In genomic region chr1:101253976-101254660, GRCh38 we compare ENCODE assay signal across 1 cellular context.
A peak's percentile ranks its signal among the peaks of the same experiment; 100 is the strongest.
TF ChIP-seq lines count a peak whose summit lies in the region.

No MANE protein-coding gene starts in this region.

TF ChIP-seq in HEK293, 187 proteins besides CTCF, POLR2A, EP300 and RAD21 (continued from another document and continues in another):
- TF ChIP-seq ZBTB44 (tag by site-specific recombination; IDR thresholded peaks at IDR 0.05) (peak; percentile 6; the same call in 1 of the 2 replicates), ZNF132 (tag by site-specific recombination; IDR thresholded peaks at IDR 0.05; ENCODE audit: borderline replicate concordance) (no peak), ZSCAN23 (tag by site-specific recombination; IDR thresholded peaks at IDR 0.05) (no peak), ZNF654 (tag by site-specific recombination; IDR thresholded peaks at IDR 0.05; ENCODE audit: low read depth) (no peak), ZNF274 (IDR thresholded peaks at IDR 0.05; ENCODE audit: low read length) (no peak), ZNF274 (tag by site-specific recombination; IDR thresholded peaks at IDR 0.05; ENCODE audit: borderline replicate concordance) (no peak), GFI1B (tag by site-specific recombination; IDR thresholded peaks at IDR 0.05) (0 out of 2 replicates have a peak, but pooled peaks have one; percentile 49), PBX3 (CRISPR knock-in tag; IDR thresholded peaks at IDR 0.05) (no peak), ZNF785 (tag by site-specific recombination; IDR thresholded peaks at IDR 0.05) (no peak), KLF8 (tag by site-specific recombination; IDR thresholded peaks at IDR 0.05) (no peak), ZNF175 (tag by site-specific recombination; IDR thresholded peaks at IDR 0.05) (no peak), ZSCAN16 (tag by site-specific recombination; IDR thresholded peaks at IDR 0.05) (no peak), ZNF223 (tag by site-specific recombination; IDR thresholded peaks at IDR 0.05) (no peak), HOXD13 (CRISPR knock-in tag; IDR thresholded peaks at IDR 0.05; ENCODE audit: borderline replicate concordance) (no peak), ZNF596 (tag by site-specific recombination; IDR thresholded peaks at IDR 0.05) (peak; percentile 86), ZXDB (tag by site-specific recombination; IDR thresholded peaks at IDR 0.05) (peak; percentile 53; the same call in 1 of the 2 replicates), ZNF521 (tag by site-specific recombination; IDR thresholded peaks at IDR 0.05) (no peak), YY1 (tag by site-specific recombination; IDR thresholded peaks at IDR 0.05) (no peak), ZNF791 (tag by site-specific recombination; IDR thresholded peaks at IDR 0.05) (no peak), ZNF2 (tag by site-specific recombination; IDR thresholded peaks at IDR 0.05) (peak; percentile 34; the same call in 1 of the 2 replicates), ZBTB8A (tag by site-specific recombination; IDR thresholded peaks at IDR 0.05) (no peak), ZNF239 (tag by site-specific recombination; IDR thresholded peaks at IDR 0.05) (no peak), ZNF707 (tag by site-specific recombination; IDR thresholded peaks at IDR 0.05) (no peak), ZNF18 (tag by site-specific recombination; IDR thresholded peaks at IDR 0.05) (0 out of 2 replicates have a peak, but pooled peaks have one; percentile 51), OSR2 (tag by site-specific recombination; IDR thresholded peaks at IDR 0.05) (peak; percentile 48), ZNF830 (tag by site-specific recombination; IDR thresholded peaks at IDR 0.05; ENCODE audit: low read depth) (no peak), ZNF645 (tag by site-specific recombination; IDR thresholded peaks at IDR 0.05) (no peak), KLF1 (tag by site-specific recombination; IDR thresholded peaks at IDR 0.05) (0 out of 2 replicates have a peak, but pooled peaks have one; percentile 18), ZNF221 (tag by site-specific recombination; IDR thresholded peaks at IDR 0.05; ENCODE audit: borderline replicate concordance) (no peak), ZNF311 (tag by site-specific recombination; IDR thresholded peaks at IDR 0.05; ENCODE audit: borderline replicate concordance) (no peak)
- TF ChIP-seq, protein P1, sequence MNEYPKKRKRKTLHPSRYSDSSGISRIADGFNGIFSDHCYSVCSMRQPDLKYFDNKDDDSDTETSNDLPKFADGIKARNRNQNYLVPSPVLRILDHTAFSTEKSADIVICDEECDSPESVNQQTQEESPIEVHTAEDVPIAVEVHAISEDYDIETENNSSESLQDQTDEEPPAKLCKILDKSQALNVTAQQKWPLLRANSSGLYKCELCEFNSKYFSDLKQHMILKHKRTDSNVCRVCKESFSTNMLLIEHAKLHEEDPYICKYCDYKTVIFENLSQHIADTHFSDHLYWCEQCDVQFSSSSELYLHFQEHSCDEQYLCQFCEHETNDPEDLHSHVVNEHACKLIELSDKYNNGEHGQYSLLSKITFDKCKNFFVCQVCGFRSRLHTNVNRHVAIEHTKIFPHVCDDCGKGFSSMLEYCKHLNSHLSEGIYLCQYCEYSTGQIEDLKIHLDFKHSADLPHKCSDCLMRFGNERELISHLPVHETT (tag by site-specific recombination; IDR thresholded peaks at IDR 0.05) = no peak
- TF ChIP-seq, protein P2, sequence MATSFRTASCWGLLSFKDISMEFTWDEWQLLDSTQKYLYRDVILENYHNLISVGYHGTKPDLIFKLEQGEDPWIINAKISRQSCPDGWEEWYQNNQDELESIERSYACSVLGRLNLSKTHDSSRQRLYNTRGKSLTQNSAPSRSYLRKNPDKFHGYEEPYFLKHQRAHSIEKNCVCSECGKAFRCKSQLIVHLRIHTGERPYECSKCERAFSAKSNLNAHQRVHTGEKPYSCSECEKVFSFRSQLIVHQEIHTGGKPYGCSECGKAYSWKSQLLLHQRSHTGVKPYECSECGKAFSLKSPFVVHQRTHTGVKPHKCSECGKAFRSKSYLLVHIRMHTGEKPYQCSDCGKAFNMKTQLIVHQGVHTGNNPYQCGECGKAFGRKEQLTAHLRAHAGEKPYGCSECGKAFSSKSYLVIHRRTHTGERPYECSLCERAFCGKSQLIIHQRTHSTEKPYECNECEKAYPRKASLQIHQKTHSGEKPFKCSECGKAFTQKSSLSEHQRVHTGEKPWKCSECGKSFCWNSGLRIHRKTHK (tag by site-specific recombination; IDR thresholded peaks at IDR 0.05) = no peak
- TF ChIP-seq, protein P3, sequence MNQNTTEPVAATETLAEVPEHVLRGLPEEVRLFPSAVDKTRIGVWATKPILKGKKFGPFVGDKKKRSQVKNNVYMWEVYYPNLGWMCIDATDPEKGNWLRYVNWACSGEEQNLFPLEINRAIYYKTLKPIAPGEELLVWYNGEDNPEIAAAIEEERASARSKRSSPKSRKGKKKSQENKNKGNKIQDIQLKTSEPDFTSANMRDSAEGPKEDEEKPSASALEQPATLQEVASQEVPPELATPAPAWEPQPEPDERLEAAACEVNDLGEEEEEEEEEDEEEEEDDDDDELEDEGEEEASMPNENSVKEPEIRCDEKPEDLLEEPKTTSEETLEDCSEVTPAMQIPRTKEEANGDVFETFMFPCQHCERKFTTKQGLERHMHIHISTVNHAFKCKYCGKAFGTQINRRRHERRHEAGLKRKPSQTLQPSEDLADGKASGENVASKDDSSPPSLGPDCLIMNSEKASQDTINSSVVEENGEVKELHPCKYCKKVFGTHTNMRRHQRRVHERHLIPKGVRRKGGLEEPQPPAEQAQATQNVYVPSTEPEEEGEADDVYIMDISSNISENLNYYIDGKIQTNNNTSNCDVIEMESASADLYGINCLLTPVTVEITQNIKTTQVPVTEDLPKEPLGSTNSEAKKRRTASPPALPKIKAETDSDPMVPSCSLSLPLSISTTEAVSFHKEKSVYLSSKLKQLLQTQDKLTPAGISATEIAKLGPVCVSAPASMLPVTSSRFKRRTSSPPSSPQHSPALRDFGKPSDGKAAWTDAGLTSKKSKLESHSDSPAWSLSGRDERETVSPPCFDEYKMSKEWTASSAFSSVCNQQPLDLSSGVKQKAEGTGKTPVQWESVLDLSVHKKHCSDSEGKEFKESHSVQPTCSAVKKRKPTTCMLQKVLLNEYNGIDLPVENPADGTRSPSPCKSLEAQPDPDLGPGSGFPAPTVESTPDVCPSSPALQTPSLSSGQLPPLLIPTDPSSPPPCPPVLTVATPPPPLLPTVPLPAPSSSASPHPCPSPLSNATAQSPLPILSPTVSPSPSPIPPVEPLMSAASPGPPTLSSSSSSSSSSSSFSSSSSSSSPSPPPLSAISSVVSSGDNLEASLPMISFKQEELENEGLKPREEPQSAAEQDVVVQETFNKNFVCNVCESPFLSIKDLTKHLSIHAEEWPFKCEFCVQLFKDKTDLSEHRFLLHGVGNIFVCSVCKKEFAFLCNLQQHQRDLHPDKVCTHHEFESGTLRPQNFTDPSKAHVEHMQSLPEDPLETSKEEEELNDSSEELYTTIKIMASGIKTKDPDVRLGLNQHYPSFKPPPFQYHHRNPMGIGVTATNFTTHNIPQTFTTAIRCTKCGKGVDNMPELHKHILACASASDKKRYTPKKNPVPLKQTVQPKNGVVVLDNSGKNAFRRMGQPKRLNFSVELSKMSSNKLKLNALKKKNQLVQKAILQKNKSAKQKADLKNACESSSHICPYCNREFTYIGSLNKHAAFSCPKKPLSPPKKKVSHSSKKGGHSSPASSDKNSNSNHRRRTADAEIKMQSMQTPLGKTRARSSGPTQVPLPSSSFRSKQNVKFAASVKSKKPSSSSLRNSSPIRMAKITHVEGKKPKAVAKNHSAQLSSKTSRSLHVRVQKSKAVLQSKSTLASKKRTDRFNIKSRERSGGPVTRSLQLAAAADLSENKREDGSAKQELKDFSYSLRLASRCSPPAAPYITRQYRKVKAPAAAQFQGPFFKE (tag by site-specific recombination; IDR thresholded peaks at IDR 0.05; ENCODE audit: borderline replicate concordance) = no peak
- TF ChIP-seq, protein P4, sequence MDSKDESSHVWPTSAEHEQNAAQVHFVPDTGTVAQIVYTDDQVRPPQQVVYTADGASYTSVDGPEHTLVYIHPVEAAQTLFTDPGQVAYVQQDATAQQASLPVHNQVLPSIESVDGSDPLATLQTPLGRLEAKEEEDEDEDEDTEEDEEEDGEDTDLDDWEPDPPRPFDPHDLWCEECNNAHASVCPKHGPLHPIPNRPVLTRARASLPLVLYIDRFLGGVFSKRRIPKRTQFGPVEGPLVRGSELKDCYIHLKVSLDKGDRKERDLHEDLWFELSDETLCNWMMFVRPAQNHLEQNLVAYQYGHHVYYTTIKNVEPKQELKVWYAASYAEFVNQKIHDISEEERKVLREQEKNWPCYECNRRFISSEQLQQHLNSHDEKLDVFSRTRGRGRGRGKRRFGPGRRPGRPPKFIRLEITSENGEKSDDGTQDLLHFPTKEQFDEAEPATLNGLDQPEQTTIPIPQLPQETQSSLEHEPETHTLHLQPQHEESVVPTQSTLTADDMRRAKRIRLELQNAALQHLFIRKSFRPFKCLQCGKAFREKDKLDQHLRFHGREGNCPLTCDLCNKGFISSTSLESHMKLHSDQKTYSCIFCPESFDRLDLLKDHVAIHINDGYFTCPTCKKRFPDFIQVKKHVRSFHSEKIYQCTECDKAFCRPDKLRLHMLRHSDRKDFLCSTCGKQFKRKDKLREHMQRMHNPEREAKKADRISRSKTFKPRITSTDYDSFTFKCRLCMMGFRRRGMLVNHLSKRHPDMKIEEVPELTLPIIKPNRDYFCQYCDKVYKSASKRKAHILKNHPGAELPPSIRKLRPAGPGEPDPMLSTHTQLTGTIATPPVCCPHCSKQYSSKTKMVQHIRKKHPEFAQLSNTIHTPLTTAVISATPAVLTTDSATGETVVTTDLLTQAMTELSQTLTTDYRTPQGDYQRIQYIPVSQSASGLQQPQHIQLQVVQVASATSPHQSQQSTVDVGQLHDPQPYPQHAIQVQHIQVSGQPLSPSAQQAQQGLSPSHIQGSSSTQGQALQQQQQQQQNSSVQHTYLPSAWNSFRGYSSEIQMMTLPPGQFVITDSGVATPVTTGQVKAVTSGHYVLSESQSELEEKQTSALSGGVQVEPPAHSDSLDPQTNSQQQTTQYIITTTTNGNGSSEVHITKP (tag by site-specific recombination; IDR thresholded peaks at IDR 0.05) = 0 out of 2 replicates have a peak, but pooled peaks have one; percentile 43
- TF ChIP-seq, protein P5, sequence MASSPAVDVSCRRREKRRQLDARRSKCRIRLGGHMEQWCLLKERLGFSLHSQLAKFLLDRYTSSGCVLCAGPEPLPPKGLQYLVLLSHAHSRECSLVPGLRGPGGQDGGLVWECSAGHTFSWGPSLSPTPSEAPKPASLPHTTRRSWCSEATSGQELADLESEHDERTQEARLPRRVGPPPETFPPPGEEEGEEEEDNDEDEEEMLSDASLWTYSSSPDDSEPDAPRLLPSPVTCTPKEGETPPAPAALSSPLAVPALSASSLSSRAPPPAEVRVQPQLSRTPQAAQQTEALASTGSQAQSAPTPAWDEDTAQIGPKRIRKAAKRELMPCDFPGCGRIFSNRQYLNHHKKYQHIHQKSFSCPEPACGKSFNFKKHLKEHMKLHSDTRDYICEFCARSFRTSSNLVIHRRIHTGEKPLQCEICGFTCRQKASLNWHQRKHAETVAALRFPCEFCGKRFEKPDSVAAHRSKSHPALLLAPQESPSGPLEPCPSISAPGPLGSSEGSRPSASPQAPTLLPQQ (tag by site-specific recombination; IDR thresholded peaks at IDR 0.05) = no peak
